ENCODE assay signal across 9 cellular contexts in genomic region chr10:7471720-7472367, GRCh38.
DNase-seq lines count a peak whose midpoint lies in the region; ATAC-seq and TF ChIP-seq lines count a peak whose summit lies in the region.
"Had no signal": no experiment of that assay in that cellular context is flagged by ENCODE, and none has a peak within 500 bp of the region (broad histone marks: within the 10 kb centered on the region; RNA-seq: fewer than 3 reads in every experiment).

No MANE protein-coding gene starts in this region.

- no peaks in the 10 kb centered on the region for H3K9me3 Mint-ChIP-seq in activated CD8-positive, alpha-beta T cell treated with anti-CD3 and anti-CD28 coated beads for 36 hours

- H3K4me2 ChIP-seq in DOHH2 (ENCODE audit: low read length), result peak overlapping the region; percentile 84

- H3K4me3 Mint-ChIP-seq in activated CD8-positive, alpha-beta T cell treated with anti-CD3 and anti-CD28 coated beads for 36 hours, result peak overlapping the region; percentile 65

- no peaks in the 10 kb centered on the region for H3K36me3 Mint-ChIP-seq in activated CD8-positive, alpha-beta T cell treated with anti-CD3 and anti-CD28 coated beads for 36 hours (ENCODE audit: low read depth)

- no peaks in the 10 kb centered on the region for H4K20me1 ChIP-seq in DOHH2 (ENCODE audit: control insufficient read depth, insufficient read depth, low read depth, low read length)

- POLR2A ChIA-PET in activated CD8-positive, alpha-beta T cell treated with anti-CD3 and anti-CD28 coated beads for 36 hours (lab: Charles Lee), result interaction anchor here (1.2 kb wide), 1 partner anchor 21 kb away, joined by 3 read pairs; no protein-coding TSS in a partner anchor

- CTCF ChIA-PET in activated CD8-positive, alpha-beta T cell treated with anti-CD3 and anti-CD28 coated beads for 36 hours (lab: Charles Lee), result interaction anchor here (0.7 kb wide), 1 partner anchor 351 kb away, joined by 3 read pairs; no protein-coding TSS in a partner anchor

- H3K4me3 ChIP-seq in DOHH2 (ENCODE audit: low read length) (peak overlapping the region; percentile 67), SJCRH30 (no peak overlapping the region)

- intact Hi-C loops in activated CD8-positive, alpha-beta T cell treated with anti-CD3 and anti-CD28 coated beads for 36 hours (cut with micrococcal nuclease), result no loop called here

- H3K9me3 ChIP-seq in DOHH2 (ENCODE audit: control insufficient read depth, insufficient read depth, low read length) (no peaks in the 10 kb centered on the region), SJCRH30 (replicated peaks) (no peaks in the 10 kb centered on the region)

- no peaks in the 10 kb centered on the region for H3K36me3 ChIP-seq in DOHH2 (ENCODE audit: control insufficient read depth, low read length)
- H3K36me3 ChIP-seq in SJCRH30, result no peaks in the 10 kb centered on the region

- H3K9me2 ChIP-seq in DOHH2 (replicated peaks; ENCODE audit: control insufficient read depth, low read length), result no peaks in the 10 kb centered on the region

- H3K27ac Mint-ChIP-seq in activated CD8-positive, alpha-beta T cell treated with anti-CD3 and anti-CD28 coated beads for 36 hours, result peak overlapping the region; percentile 77

- H3K27ac ChIP-seq in DOHH2 (ENCODE audit: low read depth, low read length) (peak overlapping the region; percentile 99), SJCRH30 (no peak overlapping the region)

- H3F3A ChIP-seq in DOHH2 (ENCODE audit: control insufficient read depth, insufficient read depth), result peaks cover 48% of the 10 kb centered on the region

- no peak for TF ChIP-seq CTCF in DOHH2 (IDR thresholded peaks at IDR 0.05; ENCODE audit: low read depth, low read length, poor library complexity, severe bottlenecking)
- TF ChIP-seq CTCF in activated CD8-positive, alpha-beta T cell treated with anti-CD3 and anti-CD28 coated beads for 36 hours (IDR thresholded peaks at IDR 0.05), result no peak

- DNase-seq in GM19240 (ENCODE audit: insufficient read length, low spot score) (peak; percentile 30), superior temporal gyrus (ENCODE audit: extremely low spot score) (peak; percentile 67), SJCRH30 (no peak), occipital lobe (lab: John Stamatoyannopoulos, UW) (no peak), AG08396 (ENCODE audit: low spot score) (no peak)
- DNase-seq in activated CD8-positive, alpha-beta T cell treated with anti-CD3 and anti-CD28 coated beads for 36 hours, result peak; percentile 31

- ATAC-seq in HG03108 (IDR thresholded peaks at IDR 0.05; ENCODE audit: unreplicated experiment), result peak; percentile 79
- peak; percentile 76 for ATAC-seq in activated CD8-positive, alpha-beta T cell treated with anti-CD3 and anti-CD28 coated beads for 36 hours
- ATAC-seq: HCT116 had no signal

- peaks cover 25% of the 10 kb centered on the region for H3K4me1 Mint-ChIP-seq in activated CD8-positive, alpha-beta T cell treated with anti-CD3 and anti-CD28 coated beads for 36 hours (ENCODE audit: low read depth)

- H3K27me3 ChIP-seq in DOHH2 (ENCODE audit: control insufficient read depth, low read length), result no peaks in the 10 kb centered on the region
- H3K27me3 ChIP-seq in SJCRH30, result no peaks in the 10 kb centered on the region

- H3K79me2 ChIP-seq in DOHH2 (ENCODE audit: control insufficient read depth, low read length), result peaks cover 14% of the 10 kb centered on the region

- H3K27me3 Mint-ChIP-seq in activated CD8-positive, alpha-beta T cell treated with anti-CD3 and anti-CD28 coated beads for 36 hours, result no peaks in the 10 kb centered on the region

- H3K4me1 ChIP-seq in DOHH2 (ENCODE audit: control insufficient read depth, low read length), result peaks cover 78% of the 10 kb centered on the region
- H3K4me1 ChIP-seq in SJCRH30, result no peaks in the 10 kb centered on the region

Comparison
In these comparisons a context has a peak if more than half of its experiments do, and no peak if none do; other contexts are left out.
1. DNase-seq: peak in GM19240 (single experiment), activated CD8-positive, alpha-beta T cell treated with anti-CD3 and anti-CD28 coated beads for 36 hours (single experiment) and superior temporal gyrus (single experiment); none in SJCRH30 (0 of 2), occipital lobe (single experiment) and AG08396 (single experiment).